ENCODE assay signal across 9 cellular contexts in genomic region chr16:28166394-28167208, GRCh38. TPM values are rescaled to one million over a fixed set of nuclear protein-coding genes. Genes with fewer than 3 reads are reported as not detected.
A peak's percentile ranks its signal among the peaks of the same experiment; 100 is the strongest.
DNase-seq lines count a peak whose midpoint lies in the region; ATAC-seq, FAIRE-seq and TF ChIP-seq lines count a peak whose summit lies in the region.
"Had no signal": no experiment of that assay in that cellular context is flagged by ENCODE, and none has a peak within 500 bp of the region (broad histone marks: within the 10 kb centered on the region; RNA-seq: fewer than 3 reads in every experiment).

No MANE protein-coding gene starts in this region.

- peaks cover 0 to 85% (median 17%) of the 10 kb centered on the region in 3 donors for H3K36me3 Mint-ChIP-seq in CD8-positive, alpha-beta memory T cell
- H3K36me3 Mint-ChIP-seq in astrocyte (ENCODE audit: low read depth, unreplicated experiment): peaks cover 19% of the 10 kb centered on the region

- 78% methylated on average over 5 of the region's 5 CpGs for WGBS in mesenchymal stem cell
- 84 to 87% (median 87%) methylated on average over 5 of the region's 5 CpGs for WGBS in ovary, 3 donors

- peaks cover 84% of the 10 kb centered on the region for H3K4me1 ChIP-seq in CD8-positive, alpha-beta memory T cell (ENCODE audit: insufficient read depth, low read length)
- H3K4me1 ChIP-seq in astrocyte (ENCODE audit: insufficient read depth, low read length) (peaks cover 23% of the 10 kb centered on the region), mesenchymal stem cell (ENCODE audit: control insufficient read depth, insufficient read depth, low read depth, low read length) (peaks cover 12% of the 10 kb centered on the region), ovary (ENCODE audit: insufficient read depth) (peaks cover 5% of the 10 kb centered on the region)

- H3K27me3 Mint-ChIP-seq in CD8-positive, alpha-beta memory T cell: no peaks in the 10 kb centered on the region
- H3K27me3 Mint-ChIP-seq in astrocyte (ENCODE audit: low read depth, unreplicated experiment): no peaks in the 10 kb centered on the region

- peaks cover 20% of the 10 kb centered on the region for H3K36me3 ChIP-seq in CD8-positive, alpha-beta memory T cell (ENCODE audit: insufficient read depth, low read length)
- peaks cover 22% of the 10 kb centered on the region for H3K36me3 ChIP-seq in astrocyte (ENCODE audit: insufficient read depth, low read length)
- peaks cover 38 to 64% of the 10 kb centered on the region in 2 experiments for H3K36me3 ChIP-seq in mesenchymal stem cell (ENCODE audit: control insufficient read depth in 1 of 2, insufficient read depth in 2 of 2, low read depth in 1 of 2, low read length in 2 of 2)
- H3K36me3 ChIP-seq in ovary: no peaks in the 10 kb centered on the region

- no peak overlapping the region for H3K4ac ChIP-seq in mesenchymal stem cell (ENCODE audit: low read depth in 1 of 2, low read length in 2 of 2)

- no peak overlapping the region for H3K18ac ChIP-seq in mesenchymal stem cell (ENCODE audit: low read depth in 1 of 2, low read length in 2 of 2)

- POLR2A ChIA-PET in CD8-positive, alpha-beta memory T cell (lab: Charles Lee): interaction anchor here (0.6 to 1.0 kb wide), 2 partner anchors 16 to 44 kb away, joined by 3 read pairs; no protein-coding TSS in a partner anchor

- H3K9me3 Mint-ChIP-seq in CD8-positive, alpha-beta memory T cell: no peaks in the 10 kb centered on the region
- no peaks in the 10 kb centered on the region for H3K9me3 Mint-ChIP-seq in astrocyte (ENCODE audit: unreplicated experiment)

- no peak overlapping the region for H2AK5ac ChIP-seq in mesenchymal stem cell (ENCODE audit: low read length, severe bottlenecking)

- peaks cover 32% of the 10 kb centered on the region for H3K79me1 ChIP-seq in mesenchymal stem cell (replicated peaks; ENCODE audit: low read length, poor library complexity, severe bottlenecking)

- H4K20me1 ChIP-seq in astrocyte (ENCODE audit: insufficient read depth, low read length): peaks cover 51% of the 10 kb centered on the region

- no peaks in the 10 kb centered on the region for H3K9me3 ChIP-seq in CD8-positive, alpha-beta memory T cell (ENCODE audit: low read length)
- H3K9me3 ChIP-seq in astrocyte (ENCODE audit: insufficient read depth, low read depth, low read length) (no peaks in the 10 kb centered on the region), mesenchymal stem cell (ENCODE audit: control insufficient read depth, low read length) (no peaks in the 10 kb centered on the region), ovary (no peaks in the 10 kb centered on the region)

- H2BK15ac ChIP-seq in mesenchymal stem cell (ENCODE audit: low read depth, poor library complexity, severe bottlenecking): no peak overlapping the region

- in situ Hi-C loops in GM13977 (cut with MboI; ENCODE audit: low pct_unique_long_range_greater_than_20kb, low sequenced_read_pairs, unreplicated experiment): no loop called here

- no peak for ATAC-seq in GM18511 (IDR thresholded peaks at IDR 0.05; ENCODE audit: unreplicated experiment)

- peak overlapping the region in 1 of 2 experiments; percentile 68 for H3K23ac ChIP-seq in mesenchymal stem cell (ENCODE audit: low read length in 2 of 2)

- H4K8ac ChIP-seq in mesenchymal stem cell (ENCODE audit: low read length): peak overlapping the region; percentile 8

- CTCF ChIA-PET in CD8-positive, alpha-beta memory T cell (lab: Charles Lee): interaction anchor here (1.2 to 1.7 kb wide), 4 partner anchors 13 to 51 kb away, joined by 3 to 4 read pairs (median 3); no protein-coding TSS in a partner anchor

- H3K4me3 ChIP-seq in CD8-positive, alpha-beta memory T cell (ENCODE audit: low read length): no peak overlapping the region
- H3K4me3 ChIP-seq in astrocyte (ENCODE audit: insufficient read depth, low read depth, low read length): no peak overlapping the region
- no peak overlapping the region for H3K4me3 ChIP-seq in mesenchymal stem cell (ENCODE audit: insufficient read depth in 1 of 2, low read depth in 1 of 2, low read length in 2 of 2)
- no peak overlapping the region for H3K4me3 ChIP-seq in ovary

- TF ChIP-seq CTCF in astrocyte (IDR thresholded peaks at IDR 0.05; ENCODE audit: insufficient read depth, low read depth, low read length): no peak
- no peak for TF ChIP-seq CTCF in ovary (IDR thresholded peaks at IDR 0.05)
- TF ChIP-seq CTCF in GM13977 (IDR thresholded peaks at IDR 0.05; ENCODE audit: extremely low read depth, insufficient read depth, missing control alignments): no peak

- peak overlapping the region; percentile 40 to 95 (median 88) for H3K27ac Mint-ChIP-seq in CD8-positive, alpha-beta memory T cell
- H3K27ac Mint-ChIP-seq in astrocyte (ENCODE audit: unreplicated experiment): no peak overlapping the region

- no peak overlapping the region for H3K4me2 ChIP-seq in astrocyte (ENCODE audit: low read length)
- H3K4me2 ChIP-seq in mesenchymal stem cell (ENCODE audit: low read length, poor library complexity, severe bottlenecking): no peak overlapping the region

- H3K9ac ChIP-seq in astrocyte (ENCODE audit: low read length) (no peak overlapping the region), mesenchymal stem cell (ENCODE audit: low read length) (no peak overlapping the region)

- peaks cover 69 to 87% (median 82%) of the 10 kb centered on the region in 3 donors for H3K4me1 Mint-ChIP-seq in CD8-positive, alpha-beta memory T cell
- H3K4me1 Mint-ChIP-seq in astrocyte (ENCODE audit: low read depth, unreplicated experiment): peaks cover 18% of the 10 kb centered on the region

- H2AFZ ChIP-seq in astrocyte (ENCODE audit: low read depth, low read length) (no peak overlapping the region), mesenchymal stem cell (ENCODE audit: low read depth, low read length) (no peak overlapping the region)

- H3K14ac ChIP-seq in mesenchymal stem cell (ENCODE audit: low read length in 2 of 2): peak overlapping the region in 1 of 2 experiments; percentile 12

- no peak overlapping the region for H2BK12ac ChIP-seq in mesenchymal stem cell (ENCODE audit: low read length in 2 of 2)

- H3K27ac ChIP-seq in CD8-positive, alpha-beta memory T cell (ENCODE audit: low read depth, low read length): no peak overlapping the region
- H3K27ac ChIP-seq in astrocyte (ENCODE audit: low read depth, low read length): no peak overlapping the region
- peak overlapping the region; percentile 0 for H3K27ac ChIP-seq in mesenchymal stem cell (ENCODE audit: low read length, poor library complexity, severe bottlenecking)
- no peak overlapping the region for H3K27ac ChIP-seq in ovary

- H3K4me3 Mint-ChIP-seq in CD8-positive, alpha-beta memory T cell: peak overlapping the region in 2 of 7 donors; percentile 39 to 54
- H3K4me3 Mint-ChIP-seq in astrocyte (ENCODE audit: unreplicated experiment): no peak overlapping the region

- no peaks in the 10 kb centered on the region for H3K27me3 ChIP-seq in CD8-positive, alpha-beta memory T cell (ENCODE audit: insufficient read depth, low read length, poor library complexity, severe bottlenecking)
- no peaks in the 10 kb centered on the region for H3K27me3 ChIP-seq in astrocyte (ENCODE audit: insufficient read depth, low read length)
- no peaks in the 10 kb centered on the region for H3K27me3 ChIP-seq in mesenchymal stem cell (ENCODE audit: control insufficient read depth in 1 of 2, insufficient read depth in 1 of 2, low read length in 2 of 2)
- H3K27me3 ChIP-seq in ovary: no peaks in the 10 kb centered on the region

- no peak overlapping the region for H4K91ac ChIP-seq in mesenchymal stem cell (ENCODE audit: low read length)

- no peak for FAIRE-seq in astrocyte (lab: Jason Lieb, UNC)

- peaks cover 51% of the 10 kb centered on the region for H3K79me2 ChIP-seq in astrocyte (ENCODE audit: insufficient read depth, low read length)

- no peak for TF ChIP-seq EP300 in ovary (IDR thresholded peaks at IDR 0.05)

- TF ChIP-seq POLR2A in ovary (IDR thresholded peaks at IDR 0.05): no peak

- H2BK120ac ChIP-seq in mesenchymal stem cell (ENCODE audit: low read depth, low read length): no peak overlapping the region

- no peak for DNase-seq in CD8-positive, alpha-beta memory T cell
- DNase-seq in HT1080 (ENCODE audit: low read depth): peak; percentile 83
- peak; percentile 57 for DNase-seq in astrocyte (ENCODE audit: low read depth)
- DNase-seq in mesenchymal stem cell: peak; percentile 66
- no peak for DNase-seq in ovary
- DNase-seq in GM13977 (ENCODE audit: low spot score): no peak
- no peak for DNase-seq in Kasumi-1 (lab: John Stamatoyannopoulos, UW)
- DNase-seq: NCI-H1417 treated with DMSO at 0.1 percent for 48 hours had no signal

- intact Hi-C loops in ovary (cut with DNase I): no loop called here

- H2BK5ac ChIP-seq in mesenchymal stem cell (ENCODE audit: low read depth, low read length, poor library complexity, severe bottlenecking): no peak overlapping the region

RNA-seq across cellular contexts. Expression of gene XPO6, which starts 45.2 kb away (rescaled TPM):
- 100 to 1,000 TPM; 228 to 234 TPM for total RNA-seq in CD8-positive, alpha-beta memory T cell
- 96.8 TPM for polyA plus RNA-seq in CD8-positive, alpha-beta memory T cell
- 176 TPM in 2 replicates for total RNA-seq in HT1080 (2014; rRNA removed; shearing (Covaris generic))
- 132 and 142 TPM in 2 replicates for polyA plus RNA-seq in HT1080 (2015; cell fraction: cytosol; rRNA removed)
- polyA plus RNA-seq in HT1080 (2015; cell fraction: nucleus; rRNA removed): 208 and 236 TPM in 2 replicates
- total RNA-seq in astrocyte (123 and 135 TPM in 2 replicates), ovary (10 to 100 TPM; 35.8 to 98.2 (median 65.0) TPM)
- 52.4 TPM for polyA plus RNA-seq in mesenchymal stem cell (2013, experiment 1 of 2)
- 54.0 TPM for polyA plus RNA-seq in mesenchymal stem cell (2013, experiment 2 of 2)
- 10 to 100 TPM; 30.3 to 87.0 TPM for polyA plus RNA-seq in ovary

Comparison
In these comparisons a context has a peak if more than half of its experiments do, and no peak if none do; other contexts are left out.
1. DNase-seq: peak in HT1080 (single experiment), astrocyte (single experiment) and mesenchymal stem cell (single experiment); none in CD8-positive, alpha-beta memory T cell (0 of 5), ovary (0 of 5), GM13977 (single experiment) and Kasumi-1 (0 of 2).